Comparison of ENCODE assay signal across 33 cellular contexts in genomic region chr3:106929081-106929480, GRCh38.
"Had no signal": no experiment of that assay in that cellular context is flagged by ENCODE, and none has a peak within 500 bp of the region (broad histone marks: within the 10 kb centered on the region; RNA-seq: fewer than 3 reads in every experiment).

No MANE protein-coding gene starts in this region.

- ATAC-seq: activated CD8-positive, alpha-beta T cell treated with anti-CD3 and anti-CD28 coated beads for 36 hours; activated naive CD4-positive, alpha-beta T cell treated with anti-CD3 and anti-CD28 coated beads, Interleukin-2, amount 50 U/mL, for 72 hours; activated T-cell treated with anti-CD3 and anti-CD28 coated beads, Interleukin-2, amount 50 U/mL, for 4 hours; body of pancreas had no signal

- H3K4me3 Mint-ChIP-seq: activated B cell treated with CpG ODN at 0.5 μM for 24 hours; activated CD4-positive, alpha-beta memory T cell treated with anti-CD3 and anti-CD28 coated beads for 36 hours; activated CD4-positive, alpha-beta T cell treated with anti-CD3 and anti-CD28 coated beads, Interleukin-2, amount 10 ng/mL, durations not matched to agents 24 days and 14 days; activated CD8-positive, alpha-beta T cell treated with anti-CD3 and anti-CD28 coated beads for 36 hours; activated naive CD4-positive, alpha-beta T cell treated with anti-CD3 and anti-CD28 coated beads for 36 hours; activated naive CD8-positive, alpha-beta T cell treated with anti-CD3 and anti-CD28 coated beads for 36 hours; activated T-cell treated with anti-CD3 and anti-CD28 coated beads, Interleukin-2, amount 50 U/mL, for 4 hours; T-helper 1 cell treated with Interleukin-12 subunit alpha and Interleukin-12 subunit beta and Interleukin-4 antibody, amounts not matched to agents 30 μg/mL and 1 μg/mL, for 36 hours; T-helper 2 cell treated with Interferon-gamma antibody and Interleukin-4, amounts not matched to agents 5 μg/mL and 100 μg/mL, for 36 hours had no signal

- H3K9me3 ChIP-seq: adrenal gland, body of pancreas had no signal

- H3K27me3 Mint-ChIP-seq: activated B cell treated with CpG ODN at 0.5 μM for 24 hours; activated CD4-positive, alpha-beta memory T cell treated with anti-CD3 and anti-CD28 coated beads for 36 hours; activated CD4-positive, alpha-beta T cell treated with anti-CD3 and anti-CD28 coated beads, Interleukin-2, amount 10 ng/mL, durations not matched to agents 24 days and 14 days; activated CD8-positive, alpha-beta T cell treated with anti-CD3 and anti-CD28 coated beads for 36 hours; activated naive CD8-positive, alpha-beta T cell treated with anti-CD3 and anti-CD28 coated beads for 36 hours had no signal

- H3K4me1 ChIP-seq: adrenal gland, body of pancreas, breast epithelium had no signal

- H3K36me3 Mint-ChIP-seq: activated CD4-positive, alpha-beta memory T cell treated with anti-CD3 and anti-CD28 coated beads for 36 hours; activated naive CD4-positive, alpha-beta T cell treated with anti-CD3 and anti-CD28 coated beads, Interleukin-2, amount 50 U/mL, for 72 hours; activated naive CD8-positive, alpha-beta T cell treated with anti-CD3 and anti-CD28 coated beads for 36 hours had no signal

- H3K27ac ChIP-seq: adrenal gland, body of pancreas, brain microvascular endothelial cell, breast epithelium, VCaP had no signal

- H3K27me3 ChIP-seq: adrenal gland, body of pancreas, brain microvascular endothelial cell, breast epithelium had no signal

- DNase-seq: activated B cell treated with CpG ODN at 0.5 μM for 24 hours; activated CD4-positive, alpha-beta memory T cell treated with anti-CD3 and anti-CD28 coated beads for 36 hours; activated CD4-positive, alpha-beta T cell treated with anti-CD3 and anti-CD28 coated beads for 4 hours; activated CD4-positive, alpha-beta T cell treated with anti-CD3 and anti-CD28 coated beads, Interleukin-2, amount 10 ng/mL, durations not matched to agents 24 days and 14 days; activated CD4-positive, alpha-beta T cell treated with anti-CD3 and anti-CD28 coated beads, Interleukin-2, amount 50 U/mL, for 1 hour; activated CD4-positive, alpha-beta T cell treated with anti-CD3 and anti-CD28 coated beads, Interleukin-2, amount 50 U/mL, for 4 hours; activated CD4-positive, CD25-positive, alpha-beta regulatory T cell treated with anti-CD3 and anti-CD28 coated beads, Interleukin-2, amount 50 U/mL, for 72 hours; activated CD8-positive, alpha-beta memory T cell treated with anti-CD3 and anti-CD28 coated beads, Interleukin-2, amount 50 U/mL, for 4 hours; activated CD8-positive, alpha-beta T cell treated with anti-CD3 and anti-CD28 coated beads for 36 hours; activated effector memory CD4-positive, alpha-beta T cell treated with anti-CD3 and anti-CD28 coated beads, Interleukin-2, amount 50 U/mL, for 16 hours; activated gamma-delta T cell treated with Interleukin-2 at 50 U/mL for 16 hours; activated naive CD4-positive, alpha-beta T cell; activated naive CD4-positive, alpha-beta T cell treated with anti-CD3 and anti-CD28 coated beads for 36 hours; activated naive CD4-positive, alpha-beta T cell treated with anti-CD3 and anti-CD28 coated beads, Interleukin-2, amount 50 U/mL, for 16 hours; activated naive CD8-positive, alpha-beta T cell treated with anti-CD3 and anti-CD28 coated beads for 36 hours; activated T-cell treated with anti-CD3 and anti-CD28 coated beads for 4 hours; activated T-cell treated with anti-CD3 and anti-CD28 coated beads, Interleukin-2, amount 50 U/mL, for 1 hour; activated T-cell treated with anti-CD3 and anti-CD28 coated beads, Interleukin-2, amount 50 U/mL, for 4 hours; adrenal gland; amniotic stem cell; aorta; body of pancreas; brain microvascular endothelial cell; central memory CD4-positive, alpha-beta T cell; T-helper 2 cell; T-helper 9 cell had no signal

- H3K9me3 Mint-ChIP-seq: activated B cell treated with CpG ODN at 0.5 μM for 24 hours; activated CD4-positive, alpha-beta memory T cell treated with anti-CD3 and anti-CD28 coated beads for 36 hours; activated CD4-positive, alpha-beta T cell treated with anti-CD3 and anti-CD28 coated beads, Interleukin-2, amount 10 ng/mL, durations not matched to agents 24 days and 14 days; activated CD8-positive, alpha-beta T cell treated with anti-CD3 and anti-CD28 coated beads for 36 hours; activated naive CD4-positive, alpha-beta T cell treated with anti-CD3 and anti-CD28 coated beads for 36 hours; activated naive CD8-positive, alpha-beta T cell treated with anti-CD3 and anti-CD28 coated beads for 36 hours; activated T-cell treated with anti-CD3 and anti-CD28 coated beads, Interleukin-2, amount 50 U/mL, for 4 hours; T-helper 1 cell treated with Interleukin-12 subunit alpha and Interleukin-12 subunit beta and Interleukin-4 antibody, amounts not matched to agents 30 μg/mL and 1 μg/mL, for 36 hours; T-helper 2 cell treated with Interferon-gamma antibody and Interleukin-4, amounts not matched to agents 5 μg/mL and 100 μg/mL, for 36 hours had no signal

- H3K27ac Mint-ChIP-seq: activated B cell treated with CpG ODN at 0.5 μM for 24 hours; activated CD4-positive, alpha-beta memory T cell treated with anti-CD3 and anti-CD28 coated beads for 36 hours; activated CD4-positive, alpha-beta T cell treated with anti-CD3 and anti-CD28 coated beads, Interleukin-2, amount 10 ng/mL, durations not matched to agents 24 days and 14 days; activated CD8-positive, alpha-beta T cell treated with anti-CD3 and anti-CD28 coated beads for 36 hours; activated naive CD4-positive, alpha-beta T cell treated with anti-CD3 and anti-CD28 coated beads for 36 hours; activated naive CD4-positive, alpha-beta T cell treated with anti-CD3 and anti-CD28 coated beads, Interleukin-2, amount 50 U/mL, for 72 hours; activated naive CD8-positive, alpha-beta T cell treated with anti-CD3 and anti-CD28 coated beads for 36 hours; T-helper 1 cell treated with Interleukin-12 subunit alpha and Interleukin-12 subunit beta and Interleukin-4 antibody, amounts not matched to agents 30 μg/mL and 1 μg/mL, for 36 hours; T-helper 2 cell treated with Interferon-gamma antibody and Interleukin-4, amounts not matched to agents 5 μg/mL and 100 μg/mL, for 36 hours had no signal

- H3K36me3 ChIP-seq: adrenal gland, brain microvascular endothelial cell, breast epithelium had no signal

- H3K4me3 ChIP-seq: adrenal gland, body of pancreas, breast epithelium had no signal

- FAIRE-seq: astrocyte, TTC549 had no signal

- H3K4me1 Mint-ChIP-seq: activated B cell treated with CpG ODN at 0.5 μM for 24 hours; activated CD4-positive, alpha-beta T cell treated with anti-CD3 and anti-CD28 coated beads, Interleukin-2, amount 10 ng/mL, durations not matched to agents 24 days and 14 days; activated naive CD8-positive, alpha-beta T cell treated with anti-CD3 and anti-CD28 coated beads for 36 hours had no signal
